27 cellular contexts compared by ENCODE assay signal in genomic region chr1:48903291-48903690, GRCh38.
DNase-seq lines count a peak whose midpoint lies in the region; ATAC-seq and TF ChIP-seq lines count a peak whose summit lies in the region.
"Had no signal": no experiment of that assay in that cellular context is flagged by ENCODE, and none has a peak within 500 bp of the region (broad histone marks: within the 10 kb centered on the region; RNA-seq: fewer than 3 reads in every experiment).

No MANE protein-coding gene starts in this region.

- H3K27me3 Mint-ChIP-seq in activated naive CD4-positive, alpha-beta T cell treated with anti-CD3 and anti-CD28 coated beads for 36 hours (ENCODE audit: low read depth) = peaks cover 30% of the 10 kb centered on the region
- H3K27me3 Mint-ChIP-seq: CD4-positive, CD25-positive, alpha-beta regulatory T cell had no signal

- peak; percentile 26 for DNase-seq in DMS53 (lab: John Stamatoyannopoulos, UW)
- DNase-seq in DMS53 treated with DMSO at 0.1 percent for 48 hours (lab: John Stamatoyannopoulos, UW; ENCODE audit: unreplicated experiment) = no peak
- DNase-seq in astrocyte of the cerebellum (ENCODE audit: low read depth) = no peak
- DNase-seq in hepatocyte (ENCODE audit: low spot score) = no peak
- DNase-seq in activated naive CD4-positive, alpha-beta T cell treated with anti-CD3 and anti-CD28 coated beads for 36 hours = no peak
- DNase-seq: 8988T; ACHN; CD4-positive, CD25-positive, alpha-beta regulatory T cell; DMS153; GM23248; H7; NCI-H1092 treated with DMSO at 0.1 percent for 48 hours; NCI-H1436; NCI-H187; NCI-H2081 treated with DMSO at 0.1 percent for 48 hours; NCI-H2171; NCI-H226; NCI-H510A; NCI-H69; PC-9; SJCRH30 had no signal

- no peaks in the 10 kb centered on the region for H3K36me3 Mint-ChIP-seq in activated naive CD4-positive, alpha-beta T cell treated with anti-CD3 and anti-CD28 coated beads for 36 hours (ENCODE audit: low read depth)
- H3K36me3 Mint-ChIP-seq: CD4-positive, CD25-positive, alpha-beta regulatory T cell had no signal

- no peaks in the 10 kb centered on the region for H4K20me1 ChIP-seq in hepatocyte (ENCODE audit: insufficient read depth, poor library complexity, severe bottlenecking)
- H4K20me1 ChIP-seq: BLaER1 had no signal

- H3K4me3 ChIP-seq in astrocyte of the cerebellum (ENCODE audit: low read depth, low read length) = no peak overlapping the region
- no peak overlapping the region for H3K4me3 ChIP-seq in hepatocyte
- H3K4me3 ChIP-seq: BLaER1, GM12878, GM23248, PC-9, SJCRH30 had no signal

- no peak overlapping the region for H3K27ac Mint-ChIP-seq in activated naive CD4-positive, alpha-beta T cell treated with anti-CD3 and anti-CD28 coated beads for 36 hours
- H3K27ac Mint-ChIP-seq: CD4-positive, CD25-positive, alpha-beta regulatory T cell had no signal

- H3K4me1 Mint-ChIP-seq in activated naive CD4-positive, alpha-beta T cell treated with anti-CD3 and anti-CD28 coated beads for 36 hours (ENCODE audit: low read depth) = no peaks in the 10 kb centered on the region
- H3K4me1 Mint-ChIP-seq: CD4-positive, CD25-positive, alpha-beta regulatory T cell had no signal

- in situ Hi-C loops in astrocyte of the cerebellum (cut with HindIII; ENCODE audit: low sequenced_read_pairs) = no loop called here

- no peaks in the 10 kb centered on the region for H3K27me3 ChIP-seq in hepatocyte
- H3K27me3 ChIP-seq: BLaER1, SJCRH30 had no signal

- H3K9me3 Mint-ChIP-seq in activated naive CD4-positive, alpha-beta T cell treated with anti-CD3 and anti-CD28 coated beads for 36 hours = no peaks in the 10 kb centered on the region

- H3K4me3 Mint-ChIP-seq in activated naive CD4-positive, alpha-beta T cell treated with anti-CD3 and anti-CD28 coated beads for 36 hours = no peak overlapping the region
- H3K4me3 Mint-ChIP-seq: CD4-positive, CD25-positive, alpha-beta regulatory T cell had no signal

- no peaks in the 10 kb centered on the region for H3K4me1 ChIP-seq in hepatocyte (ENCODE audit: insufficient read depth)
- H3K4me1 ChIP-seq: SJCRH30 had no signal

- no peaks in the 10 kb centered on the region for H3K9me2 ChIP-seq in hepatocyte (replicated peaks; ENCODE audit: insufficient read depth)

- no peak overlapping the region for H3K4me2 ChIP-seq in hepatocyte
- H3K4me2 ChIP-seq: BLaER1, PC-9 had no signal

- no peaks in the 10 kb centered on the region for H3K79me2 ChIP-seq in hepatocyte

- H3K36me3 ChIP-seq in hepatocyte (replicated peaks; ENCODE audit: insufficient read depth, low read depth) = no peaks in the 10 kb centered on the region
- H3K36me3 ChIP-seq: BLaER1, SJCRH30 had no signal

- CTCF ChIA-PET in activated naive CD4-positive, alpha-beta T cell treated with anti-CD3 and anti-CD28 coated beads for 36 hours (lab: Charles Lee) = no interaction called here

- TF ChIP-seq CTCF in astrocyte of the cerebellum (IDR thresholded peaks at IDR 0.05; ENCODE audit: low read depth, low read length, missing control alignments) (peak; percentile 21), hepatocyte (IDR thresholded peaks at IDR 0.05; ENCODE audit: poor library complexity) (peak; percentile 2)

- H3K9me3 ChIP-seq in hepatocyte (ENCODE audit: low read depth) = no peaks in the 10 kb centered on the region
- H3K9me3 ChIP-seq: SJCRH30 had no signal

- 79% methylated on average over 1 of the region's 1 CpG for WGBS in hepatocyte (ENCODE audit: low lambda C conversion rate, missing lambda C conversion rate)

- H3K27ac ChIP-seq in hepatocyte = no peak overlapping the region
- H3K27ac ChIP-seq: BLaER1, GM23248, PC-9, SJCRH30 had no signal

- ATAC-seq in HG03439 (IDR thresholded peaks at IDR 0.05; ENCODE audit: unreplicated experiment) (no peak), HG02678 (IDR thresholded peaks at IDR 0.05; ENCODE audit: unreplicated experiment) (no peak)
- ATAC-seq: GM12878, Right ventricle myocardium inferior, SK-N-SH treated with all-trans-retinoic acid at 6 μM for 48 hours had no signal

- intact Hi-C loops in activated naive CD4-positive, alpha-beta T cell treated with anti-CD3 and anti-CD28 coated beads for 36 hours (cut with micrococcal nuclease) = no loop called here

- no peak overlapping the region for H2AFZ ChIP-seq in hepatocyte
- H2AFZ ChIP-seq: GM23248, PC-9 had no signal
